Comparison of ENCODE assay signal across 1 cellular context in the genomic region with DNA sequence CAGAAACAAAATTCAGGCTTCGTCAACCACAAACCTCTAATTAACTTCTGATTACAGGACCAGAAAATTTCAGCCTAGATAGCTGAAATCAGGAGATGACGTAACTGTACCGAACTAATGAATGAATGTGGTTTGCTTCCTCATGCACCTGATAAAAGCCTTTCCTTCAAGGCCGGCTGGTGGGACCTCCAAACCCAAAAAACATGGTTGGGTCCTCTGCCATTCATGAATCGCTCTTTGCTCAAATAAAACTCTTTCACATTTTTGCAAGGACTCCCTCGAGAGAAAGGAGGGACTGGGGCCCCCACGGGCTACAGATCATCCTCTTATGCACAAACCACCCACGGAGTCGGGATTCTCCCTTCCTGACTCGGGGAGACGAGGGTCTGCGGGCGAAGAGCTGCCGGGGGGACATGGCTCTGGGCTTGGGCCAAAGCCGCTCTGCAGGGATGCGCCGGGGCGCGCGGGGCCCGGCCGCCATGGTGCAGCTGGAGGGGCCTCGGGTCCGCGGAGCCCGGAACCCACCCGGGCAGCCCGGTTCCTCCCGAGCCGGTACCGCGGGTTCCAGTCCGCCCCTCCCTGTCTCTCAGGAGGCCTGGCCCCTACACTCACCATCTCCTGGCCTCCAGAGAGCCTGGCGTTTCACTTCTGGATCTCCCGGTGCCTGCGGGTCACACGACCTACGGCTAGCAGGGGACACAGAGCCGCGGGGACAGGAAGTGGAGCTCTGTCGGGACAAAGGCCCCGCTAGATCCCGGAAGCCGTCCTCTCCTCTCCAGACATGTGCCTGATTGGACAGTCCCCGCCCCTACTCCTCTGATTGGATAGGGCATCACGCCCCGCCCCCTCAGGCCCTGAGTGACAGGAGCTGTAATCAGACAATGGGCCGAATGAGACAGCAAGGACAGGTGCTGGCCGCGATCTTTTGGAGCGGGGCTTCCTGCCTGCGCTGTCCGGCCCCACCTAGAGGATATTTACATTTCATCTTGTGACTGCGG.
TF ChIP-seq lines count a peak whose summit lies in the region.

Gene ZNF195, minus strand, starts transcription at position 721 of the 998 bp plus-strand sequence. Its CDS starts 106 bp downstream, at position 615.

TF ChIP-seq in K562, 482 proteins besides CTCF, POLR2A, EP300 and RAD21 (continued from another document and continues in another):
- TF ChIP-seq FOXP4 (CRISPR knock-in tag; IDR thresholded peaks at IDR 0.05; ENCODE audit: borderline replicate concordance) (no peak), CSDE1 (IDR thresholded peaks at IDR 0.05) (no peak), RAD51 (IDR thresholded peaks at IDR 0.05; ENCODE audit: borderline replicate concordance, low read depth) (no peak), HMBOX1 (IDR thresholded peaks at IDR 0.05) (no peak), SAP30 (IDR thresholded peaks at IDR 0.05; ENCODE audit: borderline replicate concordance, insufficient read depth, low read depth, low read length, poor library complexity, severe bottlenecking) (no peak), ZC3H8 (IDR thresholded peaks at IDR 0.05) (no peak), RNF2 (IDR thresholded peaks at IDR 0.05) (no peak), CHAMP1 (IDR thresholded peaks at IDR 0.05) (no peak; the same call in 1 of the 2 replicates), RBM17 (IDR thresholded peaks at IDR 0.05; ENCODE audit: borderline replicate concordance, low read depth, low read length) (no peak), E2F6 (IDR thresholded peaks at IDR 0.05; ENCODE audit: borderline replicate concordance in 1 of 2, extremely low read depth in 1 of 2, insufficient read depth in 1 of 2, insufficient read length in 1 of 2, low read depth in 1 of 2, low read length in 1 of 2, poor library complexity in 1 of 2, severe bottlenecking in 1 of 2) (peak in 1 of 2 experiments; percentile 85), ELF1 (tag; IDR thresholded peaks at IDR 0.05) (peak; percentile 91), MYNN (IDR thresholded peaks at IDR 0.05) (no peak), MYNN (CRISPR knock-in tag; IDR thresholded peaks at IDR 0.05) (no peak), PRMT5 (CRISPR knock-in tag; IDR thresholded peaks at IDR 0.05) (no peak), KAT2B (IDR thresholded peaks at IDR 0.05; ENCODE audit: low read depth, low read length) (no peak), ZFP36 (IDR thresholded peaks at IDR 0.05; ENCODE audit: low read depth, low read length, partially characterized antibody) (no peak), NEUROD1 (IDR thresholded peaks at IDR 0.05; ENCODE audit: borderline replicate concordance, low read depth, low read length, partially characterized antibody) (peak; percentile 46), ZFP1 (CRISPR knock-in tag; IDR thresholded peaks at IDR 0.05) (no peak), SFPQ (IDR thresholded peaks at IDR 0.05; ENCODE audit: low read depth, low read length) (no peak), ZNF212 (CRISPR knock-in tag; IDR thresholded peaks at IDR 0.05) (no peak), SRF (CRISPR knock-in tag; IDR thresholded peaks at IDR 0.05) (no peak), GTF2A2 (tag; IDR thresholded peaks at IDR 0.05) (no peak), CC2D1A (IDR thresholded peaks at IDR 0.05) (no peak), ZNF561 (CRISPR knock-in tag; conservative IDR thresholded peaks at IDR 0.05) (no peak), RBM14 (IDR thresholded peaks at IDR 0.05; ENCODE audit: borderline replicate concordance, insufficient read depth, low read depth, low read length) (no peak)
- TF ChIP-seq, protein P1, sequence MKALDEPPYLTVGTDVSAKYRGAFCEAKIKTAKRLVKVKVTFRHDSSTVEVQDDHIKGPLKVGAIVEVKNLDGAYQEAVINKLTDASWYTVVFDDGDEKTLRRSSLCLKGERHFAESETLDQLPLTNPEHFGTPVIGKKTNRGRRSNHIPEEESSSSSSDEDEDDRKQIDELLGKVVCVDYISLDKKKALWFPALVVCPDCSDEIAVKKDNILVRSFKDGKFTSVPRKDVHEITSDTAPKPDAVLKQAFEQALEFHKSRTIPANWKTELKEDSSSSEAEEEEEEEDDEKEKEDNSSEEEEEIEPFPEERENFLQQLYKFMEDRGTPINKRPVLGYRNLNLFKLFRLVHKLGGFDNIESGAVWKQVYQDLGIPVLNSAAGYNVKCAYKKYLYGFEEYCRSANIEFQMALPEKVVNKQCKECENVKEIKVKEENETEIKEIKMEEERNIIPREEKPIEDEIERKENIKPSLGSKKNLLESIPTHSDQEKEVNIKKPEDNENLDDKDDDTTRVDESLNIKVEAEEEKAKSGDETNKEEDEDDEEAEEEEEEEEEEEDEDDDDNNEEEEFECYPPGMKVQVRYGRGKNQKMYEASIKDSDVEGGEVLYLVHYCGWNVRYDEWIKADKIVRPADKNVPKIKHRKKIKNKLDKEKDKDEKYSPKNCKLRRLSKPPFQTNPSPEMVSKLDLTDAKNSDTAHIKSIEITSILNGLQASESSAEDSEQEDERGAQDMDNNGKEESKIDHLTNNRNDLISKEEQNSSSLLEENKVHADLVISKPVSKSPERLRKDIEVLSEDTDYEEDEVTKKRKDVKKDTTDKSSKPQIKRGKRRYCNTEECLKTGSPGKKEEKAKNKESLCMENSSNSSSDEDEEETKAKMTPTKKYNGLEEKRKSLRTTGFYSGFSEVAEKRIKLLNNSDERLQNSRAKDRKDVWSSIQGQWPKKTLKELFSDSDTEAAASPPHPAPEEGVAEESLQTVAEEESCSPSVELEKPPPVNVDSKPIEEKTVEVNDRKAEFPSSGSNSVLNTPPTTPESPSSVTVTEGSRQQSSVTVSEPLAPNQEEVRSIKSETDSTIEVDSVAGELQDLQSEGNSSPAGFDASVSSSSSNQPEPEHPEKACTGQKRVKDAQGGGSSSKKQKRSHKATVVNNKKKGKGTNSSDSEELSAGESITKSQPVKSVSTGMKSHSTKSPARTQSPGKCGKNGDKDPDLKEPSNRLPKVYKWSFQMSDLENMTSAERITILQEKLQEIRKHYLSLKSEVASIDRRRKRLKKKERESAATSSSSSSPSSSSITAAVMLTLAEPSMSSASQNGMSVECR (CRISPR knock-in tag; IDR thresholded peaks at IDR 0.05): peak; percentile 87
- TF ChIP-seq, protein P2, sequence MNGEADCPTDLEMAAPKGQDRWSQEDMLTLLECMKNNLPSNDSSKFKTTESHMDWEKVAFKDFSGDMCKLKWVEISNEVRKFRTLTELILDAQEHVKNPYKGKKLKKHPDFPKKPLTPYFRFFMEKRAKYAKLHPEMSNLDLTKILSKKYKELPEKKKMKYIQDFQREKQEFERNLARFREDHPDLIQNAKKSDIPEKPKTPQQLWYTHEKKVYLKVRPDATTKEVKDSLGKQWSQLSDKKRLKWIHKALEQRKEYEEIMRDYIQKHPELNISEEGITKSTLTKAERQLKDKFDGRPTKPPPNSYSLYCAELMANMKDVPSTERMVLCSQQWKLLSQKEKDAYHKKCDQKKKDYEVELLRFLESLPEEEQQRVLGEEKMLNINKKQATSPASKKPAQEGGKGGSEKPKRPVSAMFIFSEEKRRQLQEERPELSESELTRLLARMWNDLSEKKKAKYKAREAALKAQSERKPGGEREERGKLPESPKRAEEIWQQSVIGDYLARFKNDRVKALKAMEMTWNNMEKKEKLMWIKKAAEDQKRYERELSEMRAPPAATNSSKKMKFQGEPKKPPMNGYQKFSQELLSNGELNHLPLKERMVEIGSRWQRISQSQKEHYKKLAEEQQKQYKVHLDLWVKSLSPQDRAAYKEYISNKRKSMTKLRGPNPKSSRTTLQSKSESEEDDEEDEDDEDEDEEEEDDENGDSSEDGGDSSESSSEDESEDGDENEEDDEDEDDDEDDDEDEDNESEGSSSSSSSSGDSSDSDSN (IDR thresholded peaks at IDR 0.05; ENCODE audit: borderline replicate concordance in 1 of 2, low read depth in 2 of 2, low read length in 2 of 2): no peak; a peak in 1 of 4 replicates
- TF ChIP-seq, protein P3, sequence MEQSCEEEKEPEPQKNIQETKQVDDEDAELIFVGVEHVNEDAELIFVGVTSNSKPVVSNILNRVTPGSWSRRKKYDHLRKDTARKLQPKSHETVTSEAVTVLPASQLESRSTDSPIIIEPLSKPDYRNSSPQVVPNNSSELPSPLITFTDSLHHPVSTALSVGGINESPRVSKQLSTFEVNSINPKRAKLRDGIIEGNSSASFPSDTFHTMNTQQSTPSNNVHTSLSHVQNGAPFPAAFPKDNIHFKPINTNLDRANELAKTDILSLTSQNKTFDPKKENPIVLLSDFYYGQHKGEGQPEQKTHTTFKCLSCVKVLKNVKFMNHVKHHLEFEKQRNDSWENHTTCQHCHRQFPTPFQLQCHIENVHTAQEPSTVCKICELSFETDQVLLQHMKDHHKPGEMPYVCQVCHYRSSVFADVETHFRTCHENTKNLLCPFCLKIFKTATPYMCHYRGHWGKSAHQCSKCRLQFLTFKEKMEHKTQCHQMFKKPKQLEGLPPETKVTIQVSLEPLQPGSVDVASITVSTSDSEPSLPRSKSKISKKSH (CRISPR knock-in tag; IDR thresholded peaks at IDR 0.05): no peak
- TF ChIP-seq, protein P4, sequence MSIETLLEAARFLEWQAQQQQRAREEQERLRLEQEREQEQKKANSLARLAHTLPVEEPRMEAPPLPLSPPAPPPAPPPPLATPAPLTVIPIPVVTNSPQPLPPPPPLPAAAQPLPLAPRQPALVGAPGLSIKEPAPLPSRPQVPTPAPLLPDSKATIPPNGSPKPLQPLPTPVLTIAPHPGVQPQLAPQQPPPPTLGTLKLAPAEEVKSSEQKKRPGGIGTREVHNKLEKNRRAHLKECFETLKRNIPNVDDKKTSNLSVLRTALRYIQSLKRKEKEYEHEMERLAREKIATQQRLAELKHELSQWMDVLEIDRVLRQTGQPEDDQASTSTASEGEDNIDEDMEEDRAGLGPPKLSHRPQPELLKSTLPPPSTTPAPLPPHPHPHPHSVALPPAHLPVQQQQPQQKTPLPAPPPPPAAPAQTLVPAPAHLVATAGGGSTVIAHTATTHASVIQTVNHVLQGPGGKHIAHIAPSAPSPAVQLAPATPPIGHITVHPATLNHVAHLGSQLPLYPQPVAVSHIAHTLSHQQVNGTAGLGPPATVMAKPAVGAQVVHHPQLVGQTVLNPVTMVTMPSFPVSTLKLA (conservative IDR thresholded peaks at IDR 0.05): peak; percentile 90 to 94
